Comparison of ENCODE assay signal across 16 cellular contexts in genomic region chr12:8992086-8992409, GRCh38. TPM values are rescaled to one million over a fixed set of nuclear protein-coding genes. Genes with fewer than 3 reads are reported as not detected.
DNase-seq lines count a peak whose midpoint lies in the region; ATAC-seq and TF ChIP-seq lines count a peak whose summit lies in the region.
"Had no signal": no experiment of that assay in that cellular context is flagged by ENCODE, and none has a peak within 500 bp of the region (broad histone marks: within the 10 kb centered on the region; RNA-seq: fewer than 3 reads in every experiment).

No MANE protein-coding gene starts in this region.

- H3K9ac ChIP-seq in subcutaneous abdominal adipose tissue (ENCODE audit: low read length in 5 of 5) = peak overlapping the region in 1 of 5 donors; percentile 39

- peaks cover 4% of the 10 kb centered on the region for H3K4me1 ChIP-seq in right cardiac atrium (ENCODE audit: control insufficient read depth, insufficient read depth, low read length)
- H3K4me1 ChIP-seq in subcutaneous abdominal adipose tissue (ENCODE audit: control insufficient read depth in 5 of 5, insufficient read depth in 5 of 5, low read length in 5 of 5) = peaks cover 0 to 61% (median 17%) of the 10 kb centered on the region in 5 donors
- H3K4me1 ChIP-seq: pancreas had no signal

- H3K27ac ChIP-seq in right cardiac atrium (ENCODE audit: low read length) (peak overlapping the region; percentile 90), subcutaneous abdominal adipose tissue (ENCODE audit: low read depth, low read length) (no peak overlapping the region)
- H3K27ac ChIP-seq: cardiac muscle cell, pancreas, thoracic aorta had no signal

- intact Hi-C loops in right cardiac atrium (cut with DNase I) = no loop called here
- intact Hi-C loops in cardiac septum (cut with DNase I) = no loop called here

- H3K27me3 ChIP-seq in right cardiac atrium (ENCODE audit: control insufficient read depth, insufficient read depth) = no peaks in the 10 kb centered on the region
- H3K27me3 ChIP-seq in subcutaneous abdominal adipose tissue (ENCODE audit: control insufficient read depth in 5 of 5, insufficient read depth in 4 of 5, low read length in 5 of 5) = no peaks in the 10 kb centered on the region
- H3K27me3 ChIP-seq: cardiac muscle cell, pancreas had no signal

- no peaks in the 10 kb centered on the region for H3K4me1 Mint-ChIP-seq in nephron progenitor cell

- DNase-seq in right cardiac atrium (no peak), cardiac septum (ENCODE audit: low spot score) (no peak), OCI-M1 (lab: John Stamatoyannopoulos, UW) (peak; percentile 72), nephron progenitor cell (no peak), HuH-7 (ENCODE audit: low spot score) (no peak), C1 segment of cervical spinal cord (lab: John Stamatoyannopoulos, UW) (no peak)
- peak; percentile 4 for DNase-seq in effector CD4-positive, alpha-beta T cell
- DNase-seq: DMS79 treated with DMSO at 0.1 percent for 48 hours; NCI-H1436; NCI-H446 treated with DMSO at 0.1 percent for 48 hours; pancreas; stimulated activated CD4-positive, alpha-beta T cell treated with anti-CD3 and anti-CD28 coated beads, Interleukin-12 subunit alpha, Interleukin-12 subunit beta, amount 100 ng/mL, for 4 hours had no signal

- H3K27ac Mint-ChIP-seq in nephron progenitor cell = no peak overlapping the region
- H3K27ac Mint-ChIP-seq: B cell had no signal

- H3K36me3 ChIP-seq in subcutaneous abdominal adipose tissue (ENCODE audit: control insufficient read depth in 5 of 5, insufficient read depth in 5 of 5, low read length in 5 of 5) = peaks cover 0 to 2% (median 0%) of the 10 kb centered on the region in 5 donors
- H3K36me3 ChIP-seq: cardiac muscle cell, pancreas, thoracic aorta had no signal

- H3K4me3 ChIP-seq in right cardiac atrium (ENCODE audit: low read length) (peak overlapping the region; percentile 32), subcutaneous abdominal adipose tissue (ENCODE audit: low read depth in 1 of 5, low read length in 5 of 5) (peak overlapping the region in 4 of 5 donors; percentile 7 to 44 (median 24))
- H3K4me3 ChIP-seq: cardiac muscle cell, pancreas, thoracic aorta had no signal

- no peak overlapping the region for H3K4me3 Mint-ChIP-seq in nephron progenitor cell
- H3K4me3 Mint-ChIP-seq: B cell had no signal

- TF ChIP-seq CTCF in nephron progenitor cell (IDR thresholded peaks at IDR 0.05) = no peak

- no peaks in the 10 kb centered on the region for H3K27me3 Mint-ChIP-seq in nephron progenitor cell (ENCODE audit: low read depth, poor library complexity)
- H3K27me3 Mint-ChIP-seq: B cell had no signal

- H3K36me3 Mint-ChIP-seq in nephron progenitor cell (ENCODE audit: low read depth) = no peaks in the 10 kb centered on the region

- no peaks in the 10 kb centered on the region for H3K9me3 Mint-ChIP-seq in nephron progenitor cell

- no peaks in the 10 kb centered on the region for H3K9me3 ChIP-seq in right cardiac atrium (ENCODE audit: control insufficient read depth, low read length)
- H3K9me3 ChIP-seq in subcutaneous abdominal adipose tissue (ENCODE audit: control insufficient read depth in 5 of 5, low read length in 5 of 5) = no peaks in the 10 kb centered on the region
- H3K9me3 ChIP-seq: pancreas, thoracic aorta had no signal

- 56% methylated on average over 1 of the region's 1 CpG for WGBS in right cardiac atrium

- no peak for ATAC-seq in right cardiac atrium

RNA-seq across cellular contexts. Expression of gene KLRG1, which starts 2.7 kb away (rescaled TPM):
- total RNA-seq in right cardiac atrium (1 to 10 TPM; 5.2 to 8.0 (median 6.5) TPM), cardiac septum (3.1 TPM)
- 5.7 TPM for polyA plus RNA-seq in right cardiac atrium

RNA-seq across cellular contexts. Expression of gene M6PR, which starts 42.6 kb away (rescaled TPM):
- total RNA-seq in right cardiac atrium = 100 to 1,000 TPM in 3 of 4 donors, 10 to 100 TPM in 1; 97.1 to 109 (median 106) TPM
- polyA plus RNA-seq in right cardiac atrium = 55.8 TPM
- 87.1 TPM for total RNA-seq in cardiac septum

Comparison
In these comparisons a context has a peak if more than half of its experiments do, and no peak if none do; other contexts are left out.
1. DNase-seq: peak in OCI-M1 (single experiment) and effector CD4-positive, alpha-beta T cell (single experiment); none in right cardiac atrium (0 of 3), cardiac septum (single experiment), nephron progenitor cell (single experiment), HuH-7 (single experiment) and C1 segment of cervical spinal cord (0 of 14).